ENCODE assay signal across 8 cellular contexts in the genomic region with DNA sequence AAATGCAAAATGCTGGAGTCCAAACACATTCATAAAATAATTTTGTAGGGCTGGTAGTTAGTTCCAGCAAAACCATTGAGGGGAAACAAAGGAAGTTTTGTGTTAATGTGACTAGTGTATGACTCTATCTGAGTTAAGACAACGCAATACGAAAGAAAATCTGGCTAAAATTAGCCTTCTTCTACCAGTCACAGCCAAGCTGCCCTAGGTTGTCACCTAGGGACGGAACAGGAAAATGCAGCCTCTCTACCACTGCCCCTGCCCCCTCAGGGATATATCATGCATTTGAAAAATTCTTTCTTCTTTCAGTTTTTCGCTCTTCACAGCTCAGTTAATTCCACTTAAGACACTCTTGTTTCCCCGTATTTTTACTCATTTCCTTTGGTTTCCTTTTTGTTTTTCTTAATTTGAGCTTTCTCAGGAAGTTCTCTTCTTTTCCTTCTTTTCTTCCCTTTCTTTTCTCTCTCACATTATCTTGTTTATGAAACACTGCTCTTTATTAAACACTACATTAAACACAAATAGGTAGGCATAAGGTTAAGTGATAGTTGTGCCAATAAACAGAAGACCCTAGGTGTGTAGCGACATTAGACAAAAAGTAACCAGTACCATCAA. TPM values are rescaled to one million over a fixed set of nuclear protein-coding genes. Genes with fewer than 3 reads are reported as not detected.
DNase-seq lines count a peak whose midpoint lies in the region; ATAC-seq and TF ChIP-seq lines count a peak whose summit lies in the region.

No MANE protein-coding gene starts in this region.

- in situ Hi-C loops in GM13976 (cut with MboI; ENCODE audit: low sequenced_read_pairs, unreplicated experiment): no loop called here

- DNase-seq in GM12864 (ENCODE audit: low read depth) (no peak), kidney epithelial cell (ENCODE audit: low read depth) (no peak), GM13976 (ENCODE audit: low spot score) (no peak)

- no peaks in the 10 kb centered on the region for H3K36me3 ChIP-seq in kidney epithelial cell (ENCODE audit: control insufficient read depth, insufficient read depth, low read length)

- peak; percentile 71 for TF ChIP-seq CTCF in GM12864 (IDR thresholded peaks at IDR 0.05; ENCODE audit: low read depth, low read length, missing control alignments)
- peak; percentile 66 for TF ChIP-seq CTCF in WI38 (IDR thresholded peaks at IDR 0.05; ENCODE audit: low read depth, low read length)
- peak; percentile 82 for TF ChIP-seq CTCF in kidney epithelial cell (IDR thresholded peaks at IDR 0.05; ENCODE audit: insufficient read depth, low read length, poor library complexity, severe bottlenecking)
- TF ChIP-seq CTCF in GM13976 (IDR thresholded peaks at IDR 0.05; ENCODE audit: borderline replicate concordance, control extremely low read depth, extremely low read depth, insufficient read depth, missing control alignments): no peak

- ATAC-seq in HG03280 (IDR thresholded peaks at IDR 0.05; ENCODE audit: unreplicated experiment): peak; percentile 62
- no peak for ATAC-seq in GM18870 (IDR thresholded peaks at IDR 0.05; ENCODE audit: unreplicated experiment)
- ATAC-seq in activated CD4-positive, CD25-positive, alpha-beta regulatory T cell treated with anti-CD3 and anti-CD28 coated beads, Interleukin-2, amount 50 U/mL, for 24 hours: no peak
- ATAC-seq in HG03097 (IDR thresholded peaks at IDR 0.05; ENCODE audit: low FRiP score, unreplicated experiment): no peak

- no peaks in the 10 kb centered on the region for H3K27me3 ChIP-seq in kidney epithelial cell (ENCODE audit: control insufficient read depth, insufficient read depth, low read length)

- H3K4me3 ChIP-seq in GM12864 (ENCODE audit: low read depth, low read length): no peak overlapping the region
- H3K4me3 ChIP-seq in WI38 (ENCODE audit: low read depth, low read length): no peak overlapping the region
- no peak overlapping the region for H3K4me3 ChIP-seq in kidney epithelial cell (ENCODE audit: low read depth, low read length)

RNA-seq across cellular contexts. Expression of a gene that starts 30.6 kb away (rescaled TPM):
- total RNA-seq in kidney epithelial cell: 1.3 and 1.4 TPM in 2 replicates
